In the genomic region with DNA sequence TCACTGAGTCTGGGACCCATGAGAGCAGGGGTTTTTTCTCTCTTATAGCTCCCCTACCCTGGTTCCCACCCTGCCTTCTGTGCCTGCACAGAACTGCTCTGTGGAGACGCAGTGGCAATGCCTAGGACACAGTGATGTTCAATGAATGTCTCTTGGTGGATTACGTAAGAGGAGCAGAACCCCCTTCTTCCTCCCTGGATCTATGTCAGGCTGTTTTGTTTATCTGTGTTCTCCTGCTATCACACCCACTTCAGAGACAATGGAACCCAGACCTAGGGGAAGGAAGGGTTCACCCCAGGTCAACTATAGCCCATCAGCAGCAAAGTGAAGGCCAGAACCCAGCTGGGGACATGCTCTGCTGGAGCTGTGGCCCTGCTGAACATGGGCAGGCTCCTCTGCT, we compare ENCODE assay signal across 25 cellular contexts. TPM values are rescaled to one million over a fixed set of nuclear protein-coding genes. Genes with fewer than 3 reads are reported as not detected.
"Had no signal": no experiment of that assay in that cellular context is flagged by ENCODE, and none has a peak within 500 bp of the region (broad histone marks: within the 10 kb centered on the region; RNA-seq: fewer than 3 reads in every experiment).

No MANE protein-coding gene starts in this region.

- H3K4me3 ChIP-seq: esophagus muscularis mucosa, gastroesophageal sphincter, heart right ventricle, left ventricle myocardium inferior, tibial nerve had no signal

- H3K27ac ChIP-seq: esophagus muscularis mucosa, gastroesophageal sphincter, heart right ventricle, left ventricle myocardium inferior, tibial nerve had no signal

- H3K9me3 Mint-ChIP-seq: activated CD4-positive, alpha-beta T cell treated with anti-CD3 and anti-CD28 coated beads, Interleukin-2, amount 10 ng/mL, durations not matched to agents 7 days and 5 days; dendritic cell treated with granulocyte-macrophage colony-stimulating factor and Interleukin-4, amounts not matched to agents 40 ng/mL and 50 ng/mL, for 4 days had no signal

- H3K9me3 ChIP-seq: esophagus muscularis mucosa, gastroesophageal sphincter, heart right ventricle, left ventricle myocardium inferior, tibial nerve had no signal

- H3K36me3 ChIP-seq: esophagus muscularis mucosa, gastroesophageal sphincter, heart right ventricle, left ventricle myocardium inferior, tibial nerve had no signal

- H3K27ac Mint-ChIP-seq: activated CD4-positive, alpha-beta T cell treated with anti-CD3 and anti-CD28 coated beads, Interleukin-2, amount 10 ng/mL, durations not matched to agents 7 days and 5 days; activated naive CD8-positive, alpha-beta T cell; dendritic cell treated with granulocyte-macrophage colony-stimulating factor and Interleukin-4, amounts not matched to agents 40 ng/mL and 50 ng/mL, for 4 days; immature natural killer cell; nephron progenitor cell had no signal

- ATAC-seq: activated CD4-positive, CD25-positive, alpha-beta regulatory T cell treated with anti-CD3 and anti-CD28 coated beads, Interleukin-2, amount 50 U/mL, for 24 hours; gastroesophageal sphincter; heart right ventricle; stimulated activated naive CD8-positive, alpha-beta T cell treated with anti-CD3 and anti-CD28 coated beads, Interleukin-15, Interleukin-2, amounts not matched to agents 100 U/mL and 50 U/mL, for 24 hours had no signal

- H3K4me3 Mint-ChIP-seq: activated CD4-positive, alpha-beta T cell treated with anti-CD3 and anti-CD28 coated beads, Interleukin-2, amount 10 ng/mL, durations not matched to agents 7 days and 5 days; dendritic cell treated with granulocyte-macrophage colony-stimulating factor and Interleukin-4, amounts not matched to agents 40 ng/mL and 50 ng/mL, for 4 days; nephron progenitor cell had no signal

- DNase-seq: activated CD4-positive, alpha-beta T cell treated with anti-CD3 and anti-CD28 coated beads, Interleukin-2, amount 10 ng/mL, durations not matched to agents 7 days and 5 days; activated CD8-positive, alpha-beta memory T cell treated with anti-CD3 and anti-CD28 coated beads, Interleukin-2, amount 50 U/mL, for 4 hours; activated gamma-delta T cell; activated T-cell treated with anti-CD3 and anti-CD28 coated beads, Interleukin-2, amount 50 U/mL, for 48 hours; amniotic stem cell; central memory CD4-positive, alpha-beta T cell; effector memory CD4-positive, alpha-beta T cell; heart right ventricle; immature natural killer cell; kidney glomerular epithelial cell; left ventricle myocardium inferior; nephron progenitor cell; occipital lobe; stimulated activated CD4-positive, alpha-beta T cell treated with anti-CD3 and anti-CD28 coated beads, Interleukin-1b, Interleukin-23, amount 100 ng/mL, for 48 hours; stimulated activated naive CD8-positive, alpha-beta T cell treated with anti-CD3 and anti-CD28 coated beads, Interleukin-15, Interleukin-2, amounts not matched to agents 100 U/mL and 50 U/mL, for 24 hours; substantia nigra; T-helper 1 cell; T1000 had no signal

RNA-seq across cellular contexts. Expression of a gene that starts 2.0 kb away (rescaled TPM):
- total RNA-seq: endothelial cell of umbilical vein, tibial nerve had no signal
- polyA plus RNA-seq: endothelial cell of umbilical vein had no signal

RNA-seq across cellular contexts. Expression of a gene that starts 17.3 kb away (rescaled TPM):
- total RNA-seq: activated CD4-positive, alpha-beta T cell treated with anti-CD3 and anti-CD28 coated beads, Interleukin-2, amount 10 ng/mL, durations not matched to agents 7 days and 5 days; endothelial cell of umbilical vein had no signal
- polyA plus RNA-seq: endothelial cell of umbilical vein, immature natural killer cell had no signal

RNA-seq across cellular contexts. Expression of a gene that starts 49.8 kb away (rescaled TPM):
- total RNA-seq: activated CD4-positive, alpha-beta T cell treated with anti-CD3 and anti-CD28 coated beads, Interleukin-2, amount 10 ng/mL, durations not matched to agents 7 days and 5 days; endothelial cell of umbilical vein had no signal
- polyA plus RNA-seq: endothelial cell of umbilical vein, immature natural killer cell had no signal
